Comparison of ENCODE assay signal across 8 cellular contexts in genomic region chr17:35731239-35731931, GRCh38. TPM values are rescaled to one million over a fixed set of nuclear protein-coding genes. Genes with fewer than 3 reads are reported as not detected.
DNase-seq lines count a peak whose midpoint lies in the region; ATAC-seq and TF ChIP-seq lines count a peak whose summit lies in the region.

Gene RASL10B (plus strand): TSS chr17:35731639. CDS start chr17:35735185, 3,546 bp downstream.

- no peak within 1 kb of the TSS for H3K27ac ChIP-seq in CD4-positive, CD25-positive, alpha-beta regulatory T cell (ENCODE audit: insufficient read depth, low read length, poor library complexity, severe bottlenecking)
- no peak within 1 kb of the TSS for H3K27ac ChIP-seq in IMR-90 (ENCODE audit: insufficient read depth, low read length)
- no peak within 1 kb of the TSS for H3K27ac ChIP-seq in effector memory CD4-positive, alpha-beta T cell (ENCODE audit: insufficient read depth, low read length, poor library complexity, severe bottlenecking)
- H3K27ac ChIP-seq in lower lobe of right lung: no peak within 1 kb of the TSS

- DNase-seq in CD4-positive, CD25-positive, alpha-beta regulatory T cell: peak in 1 of 3 donors; percentile 31
- peak; percentile 31 for DNase-seq in IMR-90
- peak; percentile 61 to 65 for DNase-seq in activated CD4-positive, alpha-beta T cell treated with anti-CD3 and anti-CD28 coated beads, Interleukin-2, amount 50 U/mL, for 48 hours
- no peak for DNase-seq in effector memory CD4-positive, alpha-beta T cell
- peak; percentile 60 for DNase-seq in lower lobe of right lung
- DNase-seq in stimulated activated CD4-positive, alpha-beta T cell treated with anti-CD3 and anti-CD28 coated beads, TNF-alpha, amount 100 ng/mL, for 4 hours (ENCODE audit: low read depth in 3 of 3): peak; percentile 35 to 50 (median 35)
- no peak for DNase-seq in middle frontal gyrus (ENCODE audit: extremely low spot score, low spot score)

- 0 out of 2 replicates have a peak within 1 kb of the TSS, but pooled peaks have one; percentile 2 for H2AK5ac ChIP-seq in IMR-90 (ENCODE audit: low read depth, low read length)

- no peak within 1 kb of the TSS for H2BK120ac ChIP-seq in IMR-90 (ENCODE audit: low read depth, low read length)

- POLR2A ChIA-PET in IMR-90 (lab: Charles Lee; ENCODE audit: unreplicated experiment): no interaction called here

- peak within 1 kb of the TSS; percentile 69 for H3K9ac ChIP-seq in IMR-90 (ENCODE audit: low read depth, low read length)

- no peak for TF ChIP-seq POLR2A in IMR-90 (IDR thresholded peaks at IDR 0.05; ENCODE audit: low read depth, low read length)

- peak within 1 kb of the TSS; percentile 82 for H2AFZ ChIP-seq in IMR-90 (replicated peaks; ENCODE audit: low read length, poor library complexity)

- WGBS in IMR-90 (ENCODE audit: extremely low coverage in 2 of 2, insufficient read length in 1 of 2), 2 experiments: no CpG with 5 or more reads among the region's 46 CpGs

- no peaks in the 10 kb centered on the region for H3K27me3 ChIP-seq in CD4-positive, CD25-positive, alpha-beta regulatory T cell (ENCODE audit: control insufficient read depth, insufficient read depth, low read length)
- H3K27me3 ChIP-seq in IMR-90 (ENCODE audit: control insufficient read depth, insufficient read depth, low read length): no peaks in the 10 kb centered on the region
- H3K27me3 ChIP-seq in effector memory CD4-positive, alpha-beta T cell (replicated peaks; ENCODE audit: control insufficient read depth, insufficient read depth, low read length, poor library complexity, severe bottlenecking): no peaks in the 10 kb centered on the region
- H3K27me3 ChIP-seq in lower lobe of right lung (ENCODE audit: low read depth): no peaks in the 10 kb centered on the region

- peak within 1 kb of the TSS; percentile 15; the same call in 1 of the 2 replicates for H3K4ac ChIP-seq in IMR-90 (ENCODE audit: low read depth, low read length)

- peak; percentile 41 to 67 for ATAC-seq in CD4-positive, CD25-positive, alpha-beta regulatory T cell (ENCODE audit: low read depth in 2 of 2)
- peak; percentile 90 for ATAC-seq in IMR-90 (ENCODE audit: low read depth)
- peak; percentile 78 to 85 for ATAC-seq in lower lobe of right lung
- ATAC-seq in HG03342 (IDR thresholded peaks at IDR 0.05; ENCODE audit: unreplicated experiment): no peak

- H4K5ac ChIP-seq in IMR-90 (ENCODE audit: low read depth, low read length): 0 out of 2 replicates have a peak within 1 kb of the TSS, but pooled peaks have one; percentile 10

- peaks cover 8% of the 10 kb centered on the region for H3K9me1 ChIP-seq in IMR-90 (ENCODE audit: insufficient read depth, low read length)

- intact Hi-C loops in IMR-90 (cut with micrococcal nuclease) (no loop called here), lower lobe of right lung (cut with DNase I) (no loop called here)

- H3K4me1 Mint-ChIP-seq in CD4-positive, CD25-positive, alpha-beta regulatory T cell: peaks cover 7 to 28% (median 11%) of the 10 kb centered on the region in 4 donors

- H4K91ac ChIP-seq in IMR-90 (ENCODE audit: insufficient read depth, low read depth, low read length): no peak within 1 kb of the TSS

- peaks cover 21% of the 10 kb centered on the region for H3K36me3 Mint-ChIP-seq in CD4-positive, CD25-positive, alpha-beta regulatory T cell

- peak within 1 kb of the TSS; percentile 35 for H2AK9ac ChIP-seq in IMR-90 (replicated peaks; ENCODE audit: low read depth, low read length, poor library complexity)

- dilution Hi-C loops in IMR-90 (cut with HindIII; ENCODE audit: low sequenced_read_pairs, unreplicated experiment): no loop called here

- H3K4me3 ChIP-seq in CD4-positive, CD25-positive, alpha-beta regulatory T cell (ENCODE audit: low read depth, low read length): peak within 1 kb of the TSS; percentile 57
- H3K4me3 ChIP-seq in IMR-90 (ENCODE audit: insufficient read depth, low read depth, low read length) (peak within 1 kb of the TSS; percentile 58), lower lobe of right lung (peak within 1 kb of the TSS; percentile 63)
- H3K4me3 ChIP-seq in effector memory CD4-positive, alpha-beta T cell (ENCODE audit: insufficient read depth, low read depth, low read length, poor library complexity, severe bottlenecking): peak within 1 kb of the TSS; percentile 48

- peaks cover 19% of the 10 kb centered on the region for H3K27me3 Mint-ChIP-seq in CD4-positive, CD25-positive, alpha-beta regulatory T cell

- H4K8ac ChIP-seq in IMR-90 (ENCODE audit: low read depth in 2 of 2, low read length in 2 of 2): no peak within 1 kb of the TSS

- H3K4me2 ChIP-seq in IMR-90 (ENCODE audit: low read depth, low read length): peak within 1 kb of the TSS; percentile 92

- peaks cover 8% of the 10 kb centered on the region; the same call in 1 of the 2 replicates for H4K20me1 ChIP-seq in IMR-90 (ENCODE audit: insufficient read depth, low read length)

- H3K9me3 Mint-ChIP-seq in CD4-positive, CD25-positive, alpha-beta regulatory T cell: no peaks in the 10 kb centered on the region

- in situ Hi-C loops in IMR-90 (cut with MboI; ENCODE audit: low sequenced_read_pairs): loop anchor here (25.0 kb wide), 1 partner anchor 369 kb away; the partner anchor contains the start of gene SLFN11

- H3K4me1 ChIP-seq in CD4-positive, CD25-positive, alpha-beta regulatory T cell (ENCODE audit: control insufficient read depth, insufficient read depth, low read length, poor library complexity, severe bottlenecking): peaks cover 7% of the 10 kb centered on the region
- H3K4me1 ChIP-seq in IMR-90 (ENCODE audit: control insufficient read depth, insufficient read depth, low read length): peaks cover 10% of the 10 kb centered on the region
- peaks cover 9% of the 10 kb centered on the region for H3K4me1 ChIP-seq in effector memory CD4-positive, alpha-beta T cell (ENCODE audit: control insufficient read depth, insufficient read depth, low read length, poor library complexity, severe bottlenecking)
- H3K4me1 ChIP-seq in lower lobe of right lung: peaks cover 17% of the 10 kb centered on the region

- H2BK5ac ChIP-seq in IMR-90 (ENCODE audit: low read depth, low read length, poor library complexity, severe bottlenecking): no peak within 1 kb of the TSS

- H3K4me3 Mint-ChIP-seq in CD4-positive, CD25-positive, alpha-beta regulatory T cell: peak within 1 kb of the TSS; percentile 52 to 81 (median 72)

- no peak within 1 kb of the TSS for H2BK15ac ChIP-seq in IMR-90 (ENCODE audit: low read depth, low read length)

- H3K23ac ChIP-seq in IMR-90 (ENCODE audit: low read depth, low read length): no peak within 1 kb of the TSS

- H3K36me3 ChIP-seq in CD4-positive, CD25-positive, alpha-beta regulatory T cell (ENCODE audit: control insufficient read depth, insufficient read depth, low read length): peaks cover 9% of the 10 kb centered on the region
- H3K36me3 ChIP-seq in IMR-90 (ENCODE audit: control insufficient read depth, insufficient read depth, low read length): no peaks in the 10 kb centered on the region
- peaks cover 3% of the 10 kb centered on the region for H3K36me3 ChIP-seq in effector memory CD4-positive, alpha-beta T cell (ENCODE audit: control insufficient read depth, insufficient read depth, low read length)
- peaks cover 13% of the 10 kb centered on the region for H3K36me3 ChIP-seq in lower lobe of right lung

- H3K56ac ChIP-seq in IMR-90 (ENCODE audit: extremely low read depth, insufficient read depth, low read length): no peak within 1 kb of the TSS

- peak within 1 kb of the TSS; percentile 55; the same call in 1 of the 2 replicates for H3K14ac ChIP-seq in IMR-90 (replicated peaks; ENCODE audit: low read depth, low read length)

- CTCF ChIA-PET in IMR-90 (lab: Yijun Ruan, JAX): no interaction called here

- H3K27ac Mint-ChIP-seq in CD4-positive, CD25-positive, alpha-beta regulatory T cell: peak within 1 kb of the TSS; percentile 56 to 78 (median 67)

- TF ChIP-seq CTCF in IMR-90 (conservative IDR thresholded peaks at IDR 0.05; ENCODE audit: low read depth, low read length) (no peak), lower lobe of right lung (IDR thresholded peaks at IDR 0.05) (no peak)

- no TSS peak for BruUV-seq in IMR-90 (replicated peaks; lab: Mats Ljungman, UMichigan)

- H3K18ac ChIP-seq in IMR-90 (ENCODE audit: low read depth, low read length): 0 out of 2 replicates have a peak within 1 kb of the TSS, but pooled peaks have one; percentile 17

- no peak within 1 kb of the TSS for H2BK20ac ChIP-seq in IMR-90 (ENCODE audit: low read depth, low read length)

- no peak for TF ChIP-seq RAD21 in IMR-90 (IDR thresholded peaks at IDR 0.05; ENCODE audit: low read length)

- peaks cover 0 to 14% of the 10 kb centered on the region in 2 experiments; a peak in 2 of 4 replicates for H3K79me1 ChIP-seq in IMR-90 (ENCODE audit: low read depth in 1 of 2, low read length in 2 of 2)

- H3K9me3 ChIP-seq in CD4-positive, CD25-positive, alpha-beta regulatory T cell (ENCODE audit: control insufficient read depth in 2 of 2, low read length in 2 of 2): no peaks in the 10 kb centered on the region
- H3K9me3 ChIP-seq in IMR-90 (ENCODE audit: control insufficient read depth, insufficient read depth, low read length) (no peaks in the 10 kb centered on the region), lower lobe of right lung (no peaks in the 10 kb centered on the region)
- no peaks in the 10 kb centered on the region for H3K9me3 ChIP-seq in effector memory CD4-positive, alpha-beta T cell (ENCODE audit: control insufficient read depth, low read length)

TF ChIP-seq in IMR-90, 13 proteins besides CTCF, POLR2A, EP300 and RAD21:
- TF ChIP-seq MAZ (IDR thresholded peaks at IDR 0.05; ENCODE audit: borderline replicate concordance, low read depth, low read length) (peak; percentile 83), MXI1 (IDR thresholded peaks at IDR 0.05; ENCODE audit: borderline replicate concordance, low read depth, low read length) (no peak)

RNA-seq across cellular contexts. Expression of gene RASL10B, which starts in this region (rescaled TPM):
- not detected for total RNA-seq in CD4-positive, CD25-positive, alpha-beta regulatory T cell
- under 1 TPM in 1 of 4 donors, not detected in 3; 0.14 TPM for polyA plus RNA-seq in CD4-positive, CD25-positive, alpha-beta regulatory T cell
- total RNA-seq in IMR-90 (2012; rRNA removed): 3.6 and 4.7 TPM in 2 replicates
- polyA plus RNA-seq in IMR-90 (2012; rRNA removed): 4.1 and 4.4 TPM in 2 replicates
- 5.7 and 7.2 TPM in 2 replicates for polyA plus RNA-seq in IMR-90 (2012; cell fraction: cytosol; rRNA removed)
- polyA plus RNA-seq in IMR-90 (2012; cell fraction: nucleus; rRNA removed; ENCODE audit: low replicate concordance): 5.1 and 10.2 TPM in 2 replicates
- total RNA-seq in lower lobe of right lung: 1.9 TPM

Comparison
In these comparisons a context has a peak if more than half of its experiments do, and no peak if none do; other contexts are left out.
1. Peak in ATAC-seq and H3K4me3 ChIP-seq in CD4-positive, CD25-positive, alpha-beta regulatory T cell; RNA of the gene not detected or under 1 TPM.
2. DNase-seq: peak in IMR-90 (single experiment), activated CD4-positive, alpha-beta T cell treated with anti-CD3 and anti-CD28 coated beads, Interleukin-2, amount 50 U/mL, for 48 hours (2 of 2), lower lobe of right lung (single experiment) and stimulated activated CD4-positive, alpha-beta T cell treated with anti-CD3 and anti-CD28 coated beads, TNF-alpha, amount 100 ng/mL, for 4 hours (3 of 3); none in effector memory CD4-positive, alpha-beta T cell (0 of 3) and middle frontal gyrus (single experiment).
3. Peak in every context shown above with its lines, with median percentiles within 50 percentile points of each other: H3K4me3 ChIP-seq.